In the genomic region with DNA sequence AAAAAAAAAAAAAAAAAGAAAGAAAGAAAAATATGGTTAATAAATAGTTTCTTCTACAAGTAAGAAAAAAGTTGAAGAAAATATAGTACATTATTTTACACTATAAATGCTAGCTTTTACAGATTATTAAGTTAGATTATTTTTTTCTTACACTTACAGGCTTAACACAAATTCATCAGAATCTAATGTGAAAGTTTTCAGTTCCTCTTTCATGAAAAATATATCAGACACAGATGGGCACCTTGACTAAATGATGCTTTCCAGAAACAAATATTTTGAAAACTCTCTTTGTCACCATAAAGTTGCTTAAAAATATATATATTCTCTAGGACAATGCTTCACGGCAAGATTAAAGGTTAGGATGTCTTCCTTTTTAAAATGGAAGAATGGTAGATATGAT, we compare ENCODE assay signal across 20 cellular contexts.
"Had no signal": no experiment of that assay in that cellular context is flagged by ENCODE, and none has a peak within 500 bp of the region (broad histone marks: within the 10 kb centered on the region; RNA-seq: fewer than 3 reads in every experiment).

No MANE protein-coding gene starts in this region.

- H3K27ac ChIP-seq: cardiac muscle cell, esophagus squamous epithelium, neural progenitor cell, prostate gland, right atrium auricular region, tibial artery had no signal

- DNase-seq: activated CD4-positive, alpha-beta memory T cell treated with anti-CD3 and anti-CD28 coated beads for 36 hours; activated CD4-positive, alpha-beta T cell treated with anti-CD3 and anti-CD28 coated beads for 36 hours; activated naive CD8-positive, alpha-beta T cell treated with anti-CD3 and anti-CD28 coated beads for 36 hours; amniotic stem cell; effector CD8-positive, alpha-beta T cell; esophagus squamous epithelium; mesendoderm; naive thymus-derived CD4-positive, alpha-beta T cell; stimulated activated CD4-positive, alpha-beta T cell treated with anti-CD3 and anti-CD28 coated beads, Interleukin-12 subunit alpha, Interleukin-12 subunit beta, amount 100 ng/mL, for 4 hours; stimulated activated CD4-positive, alpha-beta T cell treated with anti-CD3 and anti-CD28 coated beads, Interleukin-1b, Interleukin-23, amount 100 ng/mL, for 48 hours; stimulated activated CD8-positive, alpha-beta memory T cell treated with anti-CD3 and anti-CD28 coated beads, Interleukin-4, amount 100 ng/mL, for 48 hours; stimulated activated naive CD8-positive, alpha-beta T cell treated with anti-CD3 and anti-CD28 coated beads, Interleukin-15, Interleukin-2, amounts not matched to agents 100 U/mL and 50 U/mL, for 24 hours; substantia nigra; tibial artery had no signal

- H3K4me3 ChIP-seq: cardiac muscle cell, esophagus squamous epithelium, neural progenitor cell, prostate gland, right atrium auricular region, tibial artery had no signal

- H3K9ac ChIP-seq: neural progenitor cell had no signal

- H3K9me3 ChIP-seq: esophagus squamous epithelium, prostate gland, right atrium auricular region, tibial artery had no signal

- ATAC-seq: activated CD4-positive, alpha-beta T cell treated with anti-CD3 and anti-CD28 coated beads for 36 hours; naive thymus-derived CD4-positive, alpha-beta T cell; stimulated activated naive CD8-positive, alpha-beta T cell treated with anti-CD3 and anti-CD28 coated beads, Interleukin-15, Interleukin-2, amounts not matched to agents 100 U/mL and 50 U/mL, for 24 hours; WTC11 had no signal

- FAIRE-seq: endothelial cell of umbilical vein had no signal

- H3K4me1 ChIP-seq: esophagus squamous epithelium, prostate gland, right atrium auricular region, tibial artery had no signal

- H3K27me3 ChIP-seq: cardiac muscle cell, esophagus squamous epithelium, neural progenitor cell, right atrium auricular region, tibial artery had no signal

- H3K4me2 ChIP-seq: neural progenitor cell had no signal

- H3K36me3 ChIP-seq: cardiac muscle cell, esophagus squamous epithelium, neural progenitor cell, prostate gland, right atrium auricular region, tibial artery had no signal
